In genomic region chr12:27840229-27840999, GRCh38 we compare ENCODE assay signal across 9 cellular contexts.
DNase-seq lines count a peak whose midpoint lies in the region; ATAC-seq, FAIRE-seq and TF ChIP-seq lines count a peak whose summit lies in the region.
"Had no signal": no experiment of that assay in that cellular context is flagged by ENCODE, and none has a peak within 500 bp of the region (broad histone marks: within the 10 kb centered on the region; RNA-seq: fewer than 3 reads in every experiment).

No MANE protein-coding gene starts in this region.

- H3K79me2 ChIP-seq in SK-N-SH (ENCODE audit: insufficient read depth) (no peaks in the 10 kb centered on the region), Karpas-422 (ENCODE audit: low read length) (no peaks in the 10 kb centered on the region)

- H3K4me3 ChIP-seq in HL-60 (replicated peaks; ENCODE audit: insufficient read depth, low read length) (no peak overlapping the region), SK-N-SH (ENCODE audit: low read depth in 2 of 2, low read length in 1 of 2) (no peak overlapping the region), kidney epithelial cell (ENCODE audit: low read depth, low read length) (no peak overlapping the region), Karpas-422 (ENCODE audit: low read length) (no peak overlapping the region), pancreas (no peak overlapping the region)

- TF ChIP-seq CTCF in GM13976 (IDR thresholded peaks at IDR 0.05; ENCODE audit: borderline replicate concordance, control extremely low read depth, extremely low read depth, insufficient read depth, missing control alignments) (peak; percentile 6), HL-60 (IDR thresholded peaks at IDR 0.05; ENCODE audit: insufficient read depth, low read length) (no peak), SK-N-SH (IDR thresholded peaks at IDR 0.05) (peak; percentile 59), kidney epithelial cell (IDR thresholded peaks at IDR 0.05; ENCODE audit: insufficient read depth, low read length, poor library complexity, severe bottlenecking) (peak; percentile 28), pancreas (IDR thresholded peaks at IDR 0.05) (no peak)

- H2AFZ ChIP-seq in SK-N-SH (ENCODE audit: low read depth) (no peak overlapping the region), Karpas-422 (ENCODE audit: low read length) (no peak overlapping the region; the same call in 1 of the 2 replicates)

- H4K20me1 ChIP-seq in SK-N-SH (ENCODE audit: insufficient read depth) = no peaks in the 10 kb centered on the region
- H4K20me1 ChIP-seq in Karpas-422 (ENCODE audit: insufficient read depth, low read depth, low read length) = no peaks in the 10 kb centered on the region

- POLR2A ChIA-PET in SK-N-SH (lab: Yijun Ruan, JAX) = interaction anchor here (1.2 kb wide), 1 partner anchor 61 kb away, joined by 3 read pairs; the partner anchor contains the start of genes KLHL42 and MANSC4

- H3F3A ChIP-seq in SK-N-SH (replicated peaks; ENCODE audit: insufficient read depth) = no peaks in the 10 kb centered on the region

- H3K9ac ChIP-seq in SK-N-SH (no peak overlapping the region), Karpas-422 (ENCODE audit: low read length) (no peak overlapping the region)

- DNase-seq in GM13976 (ENCODE audit: low spot score) (no peak), HL-60 (ENCODE audit: low read depth in 1 of 2, low spot score in 1 of 2) (no peak), SK-N-SH (no peak), kidney epithelial cell (ENCODE audit: low read depth) (no peak), Karpas-422 (no peak), pancreas (no peak), NCI-H345 (lab: John Stamatoyannopoulos, UW) (no peak)
- DNase-seq: activated CD8-positive, alpha-beta memory T cell treated with anti-CD3 and anti-CD28 coated beads, Interleukin-2, amount 50 U/mL, for 4 hours had no signal

- in situ Hi-C loops in GM13976 (cut with MboI; ENCODE audit: low sequenced_read_pairs, unreplicated experiment) = no loop called here

- H3K27ac ChIP-seq in HL-60 (replicated peaks) = peak overlapping the region; percentile 8; the same call in 1 of the 2 replicates
- no peak overlapping the region for H3K27ac ChIP-seq in SK-N-SH (ENCODE audit: low read depth in 2 of 2, low read length in 1 of 2)
- no peak overlapping the region for H3K27ac ChIP-seq in Karpas-422 (ENCODE audit: low read length)
- no peak overlapping the region for H3K27ac ChIP-seq in pancreas

- 84% methylated on average over 3 of the region's 3 CpGs for WGBS in SK-N-SH (ENCODE audit: low lambda C conversion rate)
- WGBS in pancreas, 2 donors = 73 to 85% methylated on average over 3 of the region's 3 CpGs

- H3K27me3 ChIP-seq in HL-60 (ENCODE audit: insufficient read depth, poor library complexity, severe bottlenecking) = no peaks in the 10 kb centered on the region
- H3K27me3 ChIP-seq in SK-N-SH (ENCODE audit: insufficient read depth) = no peaks in the 10 kb centered on the region
- H3K27me3 ChIP-seq in kidney epithelial cell (ENCODE audit: control insufficient read depth, insufficient read depth, low read length) = no peaks in the 10 kb centered on the region
- H3K27me3 ChIP-seq in Karpas-422 (ENCODE audit: low read length) = no peaks in the 10 kb centered on the region
- no peaks in the 10 kb centered on the region for H3K27me3 ChIP-seq in pancreas

- H3K36me3 ChIP-seq in SK-N-SH (replicated peaks in 1 of 2; ENCODE audit: control insufficient read depth in 1 of 2, insufficient read depth in 2 of 2, low read length in 1 of 2) (no peaks in the 10 kb centered on the region), kidney epithelial cell (ENCODE audit: control insufficient read depth, insufficient read depth, low read length) (no peaks in the 10 kb centered on the region), Karpas-422 (ENCODE audit: insufficient read depth, low read length) (no peaks in the 10 kb centered on the region), pancreas (no peaks in the 10 kb centered on the region)

- ATAC-seq in pancreas (no peak), GM21423 (IDR thresholded peaks at IDR 0.05; ENCODE audit: unreplicated experiment) (no peak)

- TF ChIP-seq RAD21 in SK-N-SH (IDR thresholded peaks at IDR 0.05; ENCODE audit: low read length) = peak; percentile 25; the same call in 1 of the 2 replicates

- intact Hi-C loops in pancreas (cut with DNase I) = no loop called here

- no peak for FAIRE-seq in pancreas (lab: Jason Lieb, UNC)

- H3K4me2 ChIP-seq in SK-N-SH (no peak overlapping the region), Karpas-422 (ENCODE audit: low read depth, low read length, poor library complexity, severe bottlenecking) (no peak overlapping the region)

- peaks cover 0 to 8% of the 10 kb centered on the region in 2 experiments; a peak in 2 of 4 replicates for H3K4me1 ChIP-seq in SK-N-SH (ENCODE audit: control insufficient read depth in 1 of 2, insufficient read depth in 2 of 2, low read depth in 1 of 2, low read length in 1 of 2)
- no peaks in the 10 kb centered on the region for H3K4me1 ChIP-seq in Karpas-422 (ENCODE audit: low read length)
- H3K4me1 ChIP-seq in pancreas = peaks cover 0 to 6% (median 5%) of the 10 kb centered on the region in 3 donors

- H3K9me3 ChIP-seq in SK-N-SH = no peaks in the 10 kb centered on the region
- H3K9me3 ChIP-seq in Karpas-422 (ENCODE audit: low read length) = no peaks in the 10 kb centered on the region
- H3K9me3 ChIP-seq in pancreas = no peaks in the 10 kb centered on the region

- no peaks in the 10 kb centered on the region for H3K9me2 ChIP-seq in SK-N-SH
- no peaks in the 10 kb centered on the region for H3K9me2 ChIP-seq in Karpas-422 (replicated peaks; ENCODE audit: insufficient read depth, low read length)

- CTCF ChIA-PET in SK-N-SH (lab: Yijun Ruan, JAX) = interaction anchor here (0.8 to 1.8 kb wide), 7 partner anchors 19 to 108 kb away, joined by 3 to 6 read pairs (median 4); no protein-coding TSS in a partner anchor

- no peak for TF ChIP-seq EP300 in SK-N-SH (IDR thresholded peaks at IDR 0.05; ENCODE audit: borderline replicate concordance in 1 of 2, low read depth in 1 of 2, low read length in 1 of 2)

TF ChIP-seq in SK-N-SH, 30 proteins besides CTCF, POLR2A, EP300 and RAD21:
- TF ChIP-seq IRF3 (IDR thresholded peaks at IDR 0.05; ENCODE audit: low read depth, low read length) (no peak), SMC3 (IDR thresholded peaks at IDR 0.05; ENCODE audit: low read depth, low read length) (peak; percentile 32)
TF ChIP-seq in SK-N-SH: peak in this region for 1.

Comparison
In these comparisons a context has a peak if more than half of its experiments do, and no peak if none do; other contexts are left out.
1. CTCF ChIP-seq: peak in GM13976 (single experiment), SK-N-SH (single experiment) and kidney epithelial cell (single experiment); none in HL-60 (single experiment) and pancreas (0 of 4).